In genomic region chr11:78022397-78023396, GRCh38 we compare ENCODE assay signal across 9 cellular contexts. TPM values are rescaled to one million over a fixed set of nuclear protein-coding genes. Genes with fewer than 3 reads are reported as not detected.
DNase-seq lines count a peak whose midpoint lies in the region; ATAC-seq lines count a peak whose summit lies in the region.
"Had no signal": no experiment of that assay in that cellular context is flagged by ENCODE, and none has a peak within 500 bp of the region (broad histone marks: within the 10 kb centered on the region; RNA-seq: fewer than 3 reads in every experiment).

A gene with protein sequence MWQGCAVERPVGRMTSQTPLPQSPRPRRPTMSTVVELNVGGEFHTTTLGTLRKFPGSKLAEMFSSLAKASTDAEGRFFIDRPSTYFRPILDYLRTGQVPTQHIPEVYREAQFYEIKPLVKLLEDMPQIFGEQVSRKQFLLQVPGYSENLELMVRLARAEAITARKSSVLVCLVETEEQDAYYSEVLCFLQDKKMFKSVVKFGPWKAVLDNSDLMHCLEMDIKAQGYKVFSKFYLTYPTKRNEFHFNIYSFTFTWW (minus strand): TSS chr11:78023276. CDS start chr11:78023249, 27 bp downstream.

- H3K27me3 Mint-ChIP-seq in activated naive CD8-positive, alpha-beta T cell treated with anti-CD3 and anti-CD28 coated beads, Interleukin-2, amount 50 U/mL, for 24 hours, result peaks cover 19% of the 10 kb centered on the region
- peaks cover 22 to 26% of the 10 kb centered on the region in 2 donors for H3K27me3 Mint-ChIP-seq in stimulated activated naive B cell treated with anti-CD40 and anti-IgM and Interleukin-4, amounts not matched to agents 10 μg/mL and 1 μg/mL and 100 μg/mL, for 72 hours

- H3K4me1 ChIP-seq in HUES64 (ENCODE audit: insufficient read depth, low read length) (no peaks in the 10 kb centered on the region), iPS DF 6.9 (ENCODE audit: control insufficient read depth, insufficient read depth, low read length) (peaks cover 2% of the 10 kb centered on the region; the same call in 1 of the 2 replicates)

- no peaks in the 10 kb centered on the region for H3K36me3 Mint-ChIP-seq in activated naive CD8-positive, alpha-beta T cell treated with anti-CD3 and anti-CD28 coated beads, Interleukin-2, amount 50 U/mL, for 24 hours (ENCODE audit: low read depth)
- peaks cover 0 to 2% of the 10 kb centered on the region in 2 donors for H3K36me3 Mint-ChIP-seq in stimulated activated naive B cell treated with anti-CD40 and anti-IgM and Interleukin-4, amounts not matched to agents 10 μg/mL and 1 μg/mL and 100 μg/mL, for 72 hours

- WGBS in HUES64, result 5% methylated on average over 37 of the region's 37 CpGs
- no CpG with 5 or more reads among the region's 37 CpGs for WGBS in iPS DF 6.9 (ENCODE audit: insufficient coverage, insufficient read length)

- no peaks in the 10 kb centered on the region for H3K36me3 ChIP-seq in HUES64 (ENCODE audit: insufficient read depth, low read length)
- H3K36me3 ChIP-seq in iPS DF 6.9 (ENCODE audit: control insufficient read depth, insufficient read depth, low read length), result no peaks in the 10 kb centered on the region

- peak within 1 kb of the TSS; percentile 71 for H3K9ac ChIP-seq in HUES64 (ENCODE audit: low read depth, low read length)
- H3K9ac ChIP-seq: KMS-11 had no signal

- peak within 1 kb of the TSS; percentile 64 for H3K4me3 ChIP-seq in HUES64 (ENCODE audit: low read length)
- peak within 1 kb of the TSS; percentile 50; the same call in 1 of the 2 replicates for H3K4me3 ChIP-seq in iPS DF 6.9 (ENCODE audit: low read length)

- no peak for DNase-seq in activated naive CD8-positive, alpha-beta T cell treated with anti-CD3 and anti-CD28 coated beads, Interleukin-2, amount 50 U/mL, for 24 hours
- DNase-seq in iPS DF 6.9 (ENCODE audit: low read depth, low spot score), result no peak
- DNase-seq in stimulated activated naive B cell treated with anti-CD40 and anti-IgM and Interleukin-4, amounts not matched to agents 10 μg/mL and 1 μg/mL and 100 μg/mL, for 72 hours, result no peak
- DNase-seq in activated naive CD4-positive, alpha-beta T cell treated with Interleukin-2 at 50 U/mL for 16 hours, result no peak

- no peaks in the 10 kb centered on the region for H3K9me3 Mint-ChIP-seq in activated naive CD8-positive, alpha-beta T cell treated with anti-CD3 and anti-CD28 coated beads, Interleukin-2, amount 50 U/mL, for 24 hours
- H3K9me3 Mint-ChIP-seq in stimulated activated naive B cell treated with anti-CD40 and anti-IgM and Interleukin-4, amounts not matched to agents 10 μg/mL and 1 μg/mL and 100 μg/mL, for 72 hours, result peaks cover 1 to 2% of the 10 kb centered on the region in 2 donors

- no peaks in the 10 kb centered on the region for H3K27me3 ChIP-seq in HUES64 (ENCODE audit: insufficient read depth, low read length)
- no peaks in the 10 kb centered on the region for H3K27me3 ChIP-seq in iPS DF 6.9 (ENCODE audit: control insufficient read depth, insufficient read depth, low read length)

- 0 out of 2 replicates have a peak, but pooled peaks cover under 1% of the 10 kb centered on the region for H3K9me3 ChIP-seq in HUES64 (ENCODE audit: insufficient read depth, low read depth, low read length)
- no peaks in the 10 kb centered on the region for H3K9me3 ChIP-seq in iPS DF 6.9 (ENCODE audit: control insufficient read depth, insufficient read depth, low read length)

- peaks cover 3% of the 10 kb centered on the region for H3K4me1 Mint-ChIP-seq in activated naive CD8-positive, alpha-beta T cell treated with anti-CD3 and anti-CD28 coated beads, Interleukin-2, amount 50 U/mL, for 24 hours
- peaks cover 3 to 9% of the 10 kb centered on the region in 2 donors for H3K4me1 Mint-ChIP-seq in stimulated activated naive B cell treated with anti-CD40 and anti-IgM and Interleukin-4, amounts not matched to agents 10 μg/mL and 1 μg/mL and 100 μg/mL, for 72 hours

- no peak within 1 kb of the TSS for H3K4me3 Mint-ChIP-seq in activated naive CD8-positive, alpha-beta T cell treated with anti-CD3 and anti-CD28 coated beads, Interleukin-2, amount 50 U/mL, for 24 hours
- peak within 1 kb of the TSS in 1 of 2 donors; percentile 1 for H3K4me3 Mint-ChIP-seq in stimulated activated naive B cell treated with anti-CD40 and anti-IgM and Interleukin-4, amounts not matched to agents 10 μg/mL and 1 μg/mL and 100 μg/mL, for 72 hours

- peak; percentile 24 for ATAC-seq in activated naive CD8-positive, alpha-beta T cell treated with anti-CD3 and anti-CD28 coated beads, Interleukin-2, amount 50 U/mL, for 24 hours
- ATAC-seq in stimulated activated naive B cell treated with anti-CD40 and anti-IgM and Interleukin-4, amounts not matched to agents 10 μg/mL and 1 μg/mL and 100 μg/mL, for 72 hours (replicated peaks), result peak; percentile 36
- ATAC-seq in HG03442 (IDR thresholded peaks at IDR 0.05; ENCODE audit: unreplicated experiment), result no peak
- no peak for ATAC-seq in GM18517 (IDR thresholded peaks at IDR 0.05; ENCODE audit: unreplicated experiment)
- no peak for ATAC-seq in HG03469 (IDR thresholded peaks at IDR 0.05; ENCODE audit: unreplicated experiment)

- H3K27ac Mint-ChIP-seq in activated naive CD8-positive, alpha-beta T cell treated with anti-CD3 and anti-CD28 coated beads, Interleukin-2, amount 50 U/mL, for 24 hours, result no peak within 1 kb of the TSS
- H3K27ac Mint-ChIP-seq in stimulated activated naive B cell treated with anti-CD40 and anti-IgM and Interleukin-4, amounts not matched to agents 10 μg/mL and 1 μg/mL and 100 μg/mL, for 72 hours, result no peak within 1 kb of the TSS

- H3K27ac ChIP-seq in HUES64 (ENCODE audit: low read depth, low read length), result peak within 1 kb of the TSS; percentile 20
- H3K27ac ChIP-seq in iPS DF 6.9 (ENCODE audit: low read length), result no peak within 1 kb of the TSS
- H3K27ac ChIP-seq: KMS-11 had no signal

RNA-seq across cellular contexts. Expression of the gene that starts here (rescaled TPM):
- polyA plus RNA-seq in HUES64 (2013, experiment 1 of 2), result 17.2 TPM
- 16.9 TPM for polyA plus RNA-seq in HUES64 (2013, experiment 2 of 2)

Comparison
In these comparisons a context has a peak if more than half of its experiments do, and no peak if none do; other contexts are left out.
1. ATAC-seq: peak in activated naive CD8-positive, alpha-beta T cell treated with anti-CD3 and anti-CD28 coated beads, Interleukin-2, amount 50 U/mL, for 24 hours (single experiment) and stimulated activated naive B cell treated with anti-CD40 and anti-IgM and Interleukin-4, amounts not matched to agents 10 μg/mL and 1 μg/mL and 100 μg/mL, for 72 hours (2 of 2); none in HG03442 (single experiment), GM18517 (single experiment) and HG03469 (single experiment).